Comparison of ENCODE assay signal across 1 cellular context in the genomic region with DNA sequence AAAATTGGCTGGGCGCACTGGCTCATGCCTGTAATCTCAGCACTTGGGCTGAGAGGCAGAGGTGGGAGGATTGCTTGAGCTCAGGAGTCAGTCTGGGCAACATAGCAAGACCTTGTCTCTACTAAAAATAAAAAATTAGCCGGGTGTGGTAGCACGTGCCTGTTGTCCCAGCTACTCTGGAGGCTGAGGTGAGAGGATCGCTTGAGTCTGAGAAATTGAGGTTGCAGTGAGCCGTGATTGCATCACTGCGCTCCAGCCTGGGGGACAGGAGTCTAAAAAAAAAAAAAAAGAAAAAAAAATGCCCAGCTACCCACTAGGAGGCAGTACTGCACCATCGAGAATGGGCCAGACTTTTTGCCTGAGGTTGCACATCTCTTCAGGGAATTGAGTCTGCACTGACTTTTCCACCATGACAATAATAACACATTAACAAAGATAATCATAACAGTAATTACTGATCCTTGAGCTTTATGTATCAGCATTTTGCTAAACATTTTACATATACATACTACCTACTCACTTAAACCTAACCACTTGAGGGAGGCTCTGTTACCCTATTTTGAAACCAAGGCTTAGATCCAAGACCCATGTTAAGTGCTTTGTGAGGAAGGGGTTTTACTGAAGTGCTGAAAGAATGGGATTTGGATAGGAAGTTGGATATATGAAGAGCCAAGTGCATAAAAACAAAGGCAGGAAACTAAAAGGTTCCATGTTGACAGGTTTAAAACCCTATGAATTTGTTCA.
TF ChIP-seq lines count a peak whose summit lies in the region.

No MANE protein-coding gene starts in this region.

TF ChIP-seq in K562, 482 proteins besides CTCF, POLR2A, EP300 and RAD21 (continued from another document and continues in another):
- TF ChIP-seq, protein P1, sequence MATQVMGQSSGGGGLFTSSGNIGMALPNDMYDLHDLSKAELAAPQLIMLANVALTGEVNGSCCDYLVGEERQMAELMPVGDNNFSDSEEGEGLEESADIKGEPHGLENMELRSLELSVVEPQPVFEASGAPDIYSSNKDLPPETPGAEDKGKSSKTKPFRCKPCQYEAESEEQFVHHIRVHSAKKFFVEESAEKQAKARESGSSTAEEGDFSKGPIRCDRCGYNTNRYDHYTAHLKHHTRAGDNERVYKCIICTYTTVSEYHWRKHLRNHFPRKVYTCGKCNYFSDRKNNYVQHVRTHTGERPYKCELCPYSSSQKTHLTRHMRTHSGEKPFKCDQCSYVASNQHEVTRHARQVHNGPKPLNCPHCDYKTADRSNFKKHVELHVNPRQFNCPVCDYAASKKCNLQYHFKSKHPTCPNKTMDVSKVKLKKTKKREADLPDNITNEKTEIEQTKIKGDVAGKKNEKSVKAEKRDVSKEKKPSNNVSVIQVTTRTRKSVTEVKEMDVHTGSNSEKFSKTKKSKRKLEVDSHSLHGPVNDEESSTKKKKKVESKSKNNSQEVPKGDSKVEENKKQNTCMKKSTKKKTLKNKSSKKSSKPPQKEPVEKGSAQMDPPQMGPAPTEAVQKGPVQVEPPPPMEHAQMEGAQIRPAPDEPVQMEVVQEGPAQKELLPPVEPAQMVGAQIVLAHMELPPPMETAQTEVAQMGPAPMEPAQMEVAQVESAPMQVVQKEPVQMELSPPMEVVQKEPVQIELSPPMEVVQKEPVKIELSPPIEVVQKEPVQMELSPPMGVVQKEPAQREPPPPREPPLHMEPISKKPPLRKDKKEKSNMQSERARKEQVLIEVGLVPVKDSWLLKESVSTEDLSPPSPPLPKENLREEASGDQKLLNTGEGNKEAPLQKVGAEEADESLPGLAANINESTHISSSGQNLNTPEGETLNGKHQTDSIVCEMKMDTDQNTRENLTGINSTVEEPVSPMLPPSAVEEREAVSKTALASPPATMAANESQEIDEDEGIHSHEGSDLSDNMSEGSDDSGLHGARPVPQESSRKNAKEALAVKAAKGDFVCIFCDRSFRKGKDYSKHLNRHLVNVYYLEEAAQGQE (CRISPR knock-in tag; IDR thresholded peaks at IDR 0.05; ENCODE audit: low read depth), result no peak
- TF ChIP-seq TSC22D4 (tag; IDR thresholded peaks at IDR 0.05), result no peak
- TF ChIP-seq, protein P2, sequence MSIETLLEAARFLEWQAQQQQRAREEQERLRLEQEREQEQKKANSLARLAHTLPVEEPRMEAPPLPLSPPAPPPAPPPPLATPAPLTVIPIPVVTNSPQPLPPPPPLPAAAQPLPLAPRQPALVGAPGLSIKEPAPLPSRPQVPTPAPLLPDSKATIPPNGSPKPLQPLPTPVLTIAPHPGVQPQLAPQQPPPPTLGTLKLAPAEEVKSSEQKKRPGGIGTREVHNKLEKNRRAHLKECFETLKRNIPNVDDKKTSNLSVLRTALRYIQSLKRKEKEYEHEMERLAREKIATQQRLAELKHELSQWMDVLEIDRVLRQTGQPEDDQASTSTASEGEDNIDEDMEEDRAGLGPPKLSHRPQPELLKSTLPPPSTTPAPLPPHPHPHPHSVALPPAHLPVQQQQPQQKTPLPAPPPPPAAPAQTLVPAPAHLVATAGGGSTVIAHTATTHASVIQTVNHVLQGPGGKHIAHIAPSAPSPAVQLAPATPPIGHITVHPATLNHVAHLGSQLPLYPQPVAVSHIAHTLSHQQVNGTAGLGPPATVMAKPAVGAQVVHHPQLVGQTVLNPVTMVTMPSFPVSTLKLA (conservative IDR thresholded peaks at IDR 0.05), result no peak
- TF ChIP-seq GATAD2A (IDR thresholded peaks at IDR 0.05), result no peak
- no peak for TF ChIP-seq SIN3B (IDR thresholded peaks at IDR 0.05; ENCODE audit: low read depth)
- TF ChIP-seq, protein P3, sequence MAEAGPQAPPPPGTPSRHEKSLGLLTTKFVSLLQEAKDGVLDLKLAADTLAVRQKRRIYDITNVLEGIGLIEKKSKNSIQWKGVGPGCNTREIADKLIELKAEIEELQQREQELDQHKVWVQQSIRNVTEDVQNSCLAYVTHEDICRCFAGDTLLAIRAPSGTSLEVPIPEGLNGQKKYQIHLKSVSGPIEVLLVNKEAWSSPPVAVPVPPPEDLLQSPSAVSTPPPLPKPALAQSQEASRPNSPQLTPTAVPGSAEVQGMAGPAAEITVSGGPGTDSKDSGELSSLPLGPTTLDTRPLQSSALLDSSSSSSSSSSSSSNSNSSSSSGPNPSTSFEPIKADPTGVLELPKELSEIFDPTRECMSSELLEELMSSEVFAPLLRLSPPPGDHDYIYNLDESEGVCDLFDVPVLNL (CRISPR knock-in tag; IDR thresholded peaks at IDR 0.05; ENCODE audit: low read depth), result no peak
- TF ChIP-seq, protein P4, sequence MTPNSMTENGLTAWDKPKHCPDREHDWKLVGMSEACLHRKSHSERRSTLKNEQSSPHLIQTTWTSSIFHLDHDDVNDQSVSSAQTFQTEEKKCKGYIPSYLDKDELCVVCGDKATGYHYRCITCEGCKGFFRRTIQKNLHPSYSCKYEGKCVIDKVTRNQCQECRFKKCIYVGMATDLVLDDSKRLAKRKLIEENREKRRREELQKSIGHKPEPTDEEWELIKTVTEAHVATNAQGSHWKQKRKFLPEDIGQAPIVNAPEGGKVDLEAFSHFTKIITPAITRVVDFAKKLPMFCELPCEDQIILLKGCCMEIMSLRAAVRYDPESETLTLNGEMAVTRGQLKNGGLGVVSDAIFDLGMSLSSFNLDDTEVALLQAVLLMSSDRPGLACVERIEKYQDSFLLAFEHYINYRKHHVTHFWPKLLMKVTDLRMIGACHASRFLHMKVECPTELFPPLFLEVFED (CRISPR knock-in tag; conservative IDR thresholded peaks at IDR 0.05), result no peak
- TF ChIP-seq ARID2 (IDR thresholded peaks at IDR 0.05), result peak; percentile 84
- TF ChIP-seq KLF16 (IDR thresholded peaks at IDR 0.05), result peak; percentile 55; the same call in 1 of the 2 replicates
- TF ChIP-seq BCOR (IDR thresholded peaks at IDR 0.05), result peak; percentile 27; the same call in 1 of the 2 replicates
- no peak for TF ChIP-seq OTX1 (CRISPR knock-in tag; IDR thresholded peaks at IDR 0.05)
- no peak for TF ChIP-seq ZNF143 (CRISPR knock-in tag; IDR thresholded peaks at IDR 0.05)
- TF ChIP-seq FOXA3 (CRISPR knock-in tag; conservative IDR thresholded peaks at IDR 0.05 in 1 of 2, IDR thresholded peaks at IDR 0.05 in 1 of 2), result no peak
- no peak for TF ChIP-seq DIDO1 (tag; IDR thresholded peaks at IDR 0.05; ENCODE audit: low read depth)
- no peak for TF ChIP-seq RBM17 (IDR thresholded peaks at IDR 0.05; ENCODE audit: borderline replicate concordance, low read depth, low read length)
- no peak for TF ChIP-seq HMGN3 (IDR thresholded peaks at IDR 0.05; ENCODE audit: borderline replicate concordance, extremely low read depth, insufficient read length, low read depth, low read length)
- TF ChIP-seq PURB (CRISPR knock-in tag; IDR thresholded peaks at IDR 0.05; ENCODE audit: low read depth), result no peak
- TF ChIP-seq TAL1 (IDR thresholded peaks at IDR 0.05), result no peak
- TF ChIP-seq STAT5B (CRISPR knock-in tag; IDR thresholded peaks at IDR 0.05), result no peak
- no peak for TF ChIP-seq ZNF146 (CRISPR knock-in tag; IDR thresholded peaks at IDR 0.05; ENCODE audit: unreplicated experiment)
- no peak for TF ChIP-seq PHTF2 (CRISPR knock-in tag; IDR thresholded peaks at IDR 0.05)
- TF ChIP-seq, protein P5, sequence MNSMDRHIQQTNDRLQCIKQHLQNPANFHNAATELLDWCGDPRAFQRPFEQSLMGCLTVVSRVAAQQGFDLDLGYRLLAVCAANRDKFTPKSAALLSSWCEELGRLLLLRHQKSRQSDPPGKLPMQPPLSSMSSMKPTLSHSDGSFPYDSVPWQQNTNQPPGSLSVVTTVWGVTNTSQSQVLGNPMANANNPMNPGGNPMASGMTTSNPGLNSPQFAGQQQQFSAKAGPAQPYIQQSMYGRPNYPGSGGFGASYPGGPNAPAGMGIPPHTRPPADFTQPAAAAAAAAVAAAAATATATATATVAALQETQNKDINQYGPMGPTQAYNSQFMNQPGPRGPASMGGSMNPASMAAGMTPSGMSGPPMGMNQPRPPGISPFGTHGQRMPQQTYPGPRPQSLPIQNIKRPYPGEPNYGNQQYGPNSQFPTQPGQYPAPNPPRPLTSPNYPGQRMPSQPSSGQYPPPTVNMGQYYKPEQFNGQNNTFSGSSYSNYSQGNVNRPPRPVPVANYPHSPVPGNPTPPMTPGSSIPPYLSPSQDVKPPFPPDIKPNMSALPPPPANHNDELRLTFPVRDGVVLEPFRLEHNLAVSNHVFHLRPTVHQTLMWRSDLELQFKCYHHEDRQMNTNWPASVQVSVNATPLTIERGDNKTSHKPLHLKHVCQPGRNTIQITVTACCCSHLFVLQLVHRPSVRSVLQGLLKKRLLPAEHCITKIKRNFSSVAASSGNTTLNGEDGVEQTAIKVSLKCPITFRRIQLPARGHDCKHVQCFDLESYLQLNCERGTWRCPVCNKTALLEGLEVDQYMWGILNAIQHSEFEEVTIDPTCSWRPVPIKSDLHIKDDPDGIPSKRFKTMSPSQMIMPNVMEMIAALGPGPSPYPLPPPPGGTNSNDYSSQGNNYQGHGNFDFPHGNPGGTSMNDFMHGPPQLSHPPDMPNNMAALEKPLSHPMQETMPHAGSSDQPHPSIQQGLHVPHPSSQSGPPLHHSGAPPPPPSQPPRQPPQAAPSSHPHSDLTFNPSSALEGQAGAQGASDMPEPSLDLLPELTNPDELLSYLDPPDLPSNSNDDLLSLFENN (IDR thresholded peaks at IDR 0.05; ENCODE audit: low read depth in 2 of 2, low read length in 2 of 2), result 0 out of 4 replicates have a peak, but pooled peaks of 1 of the 2 experiments have one; percentile 24
- TF ChIP-seq ZBTB49 (CRISPR knock-in tag; IDR thresholded peaks at IDR 0.05; ENCODE audit: borderline replicate concordance), result 0 out of 2 replicates have a peak, but pooled peaks have one; percentile 69
- no peak for TF ChIP-seq ADNP (tag; IDR thresholded peaks at IDR 0.05)
- no peak for TF ChIP-seq ZBTB11 (CRISPR knock-in tag; IDR thresholded peaks at IDR 0.05)
- TF ChIP-seq ZNF311 (CRISPR knock-in tag; IDR thresholded peaks at IDR 0.05), result no peak
- TF ChIP-seq SREBF2 (CRISPR knock-in tag; IDR thresholded peaks at IDR 0.05), result no peak
- no peak for TF ChIP-seq ESRRB (CRISPR knock-in tag; IDR thresholded peaks at IDR 0.05; ENCODE audit: borderline replicate concordance)
- peak; percentile 76 for TF ChIP-seq JUND (IDR thresholded peaks at IDR 0.05; ENCODE audit: borderline replicate concordance, low read depth, low read length)
- TF ChIP-seq JUND (tag; IDR thresholded peaks at IDR 0.05; ENCODE audit: borderline replicate concordance, low read depth, low read length), result peak; percentile 50; the same call in 1 of the 3 replicates
- no peak for TF ChIP-seq KLF10 (CRISPR knock-in tag; IDR thresholded peaks at IDR 0.05)
- TF ChIP-seq HOMEZ (CRISPR knock-in tag; IDR thresholded peaks at IDR 0.05), result no peak
- TF ChIP-seq CC2D1A (IDR thresholded peaks at IDR 0.05), result peak; percentile 89
- TF ChIP-seq SMAD3 (CRISPR knock-in tag; conservative IDR thresholded peaks at IDR 0.05), result no peak
- TF ChIP-seq DPF2 (IDR thresholded peaks at IDR 0.05), result peak; percentile 56
- TF ChIP-seq, protein P6, sequence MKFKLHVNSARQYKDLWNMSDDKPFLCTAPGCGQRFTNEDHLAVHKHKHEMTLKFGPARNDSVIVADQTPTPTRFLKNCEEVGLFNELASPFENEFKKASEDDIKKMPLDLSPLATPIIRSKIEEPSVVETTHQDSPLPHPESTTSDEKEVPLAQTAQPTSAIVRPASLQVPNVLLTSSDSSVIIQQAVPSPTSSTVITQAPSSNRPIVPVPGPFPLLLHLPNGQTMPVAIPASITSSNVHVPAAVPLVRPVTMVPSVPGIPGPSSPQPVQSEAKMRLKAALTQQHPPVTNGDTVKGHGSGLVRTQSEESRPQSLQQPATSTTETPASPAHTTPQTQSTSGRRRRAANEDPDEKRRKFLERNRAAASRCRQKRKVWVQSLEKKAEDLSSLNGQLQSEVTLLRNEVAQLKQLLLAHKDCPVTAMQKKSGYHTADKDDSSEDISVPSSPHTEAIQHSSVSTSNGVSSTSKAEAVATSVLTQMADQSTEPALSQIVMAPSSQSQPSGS (CRISPR knock-in tag; IDR thresholded peaks at IDR 0.05), result no peak
- no peak for TF ChIP-seq FOXK2 (conservative IDR thresholded peaks at IDR 0.05 in 1 of 2, IDR thresholded peaks at IDR 0.05 in 1 of 2; ENCODE audit: low read depth in 2 of 2)
